In the genomic region with DNA sequence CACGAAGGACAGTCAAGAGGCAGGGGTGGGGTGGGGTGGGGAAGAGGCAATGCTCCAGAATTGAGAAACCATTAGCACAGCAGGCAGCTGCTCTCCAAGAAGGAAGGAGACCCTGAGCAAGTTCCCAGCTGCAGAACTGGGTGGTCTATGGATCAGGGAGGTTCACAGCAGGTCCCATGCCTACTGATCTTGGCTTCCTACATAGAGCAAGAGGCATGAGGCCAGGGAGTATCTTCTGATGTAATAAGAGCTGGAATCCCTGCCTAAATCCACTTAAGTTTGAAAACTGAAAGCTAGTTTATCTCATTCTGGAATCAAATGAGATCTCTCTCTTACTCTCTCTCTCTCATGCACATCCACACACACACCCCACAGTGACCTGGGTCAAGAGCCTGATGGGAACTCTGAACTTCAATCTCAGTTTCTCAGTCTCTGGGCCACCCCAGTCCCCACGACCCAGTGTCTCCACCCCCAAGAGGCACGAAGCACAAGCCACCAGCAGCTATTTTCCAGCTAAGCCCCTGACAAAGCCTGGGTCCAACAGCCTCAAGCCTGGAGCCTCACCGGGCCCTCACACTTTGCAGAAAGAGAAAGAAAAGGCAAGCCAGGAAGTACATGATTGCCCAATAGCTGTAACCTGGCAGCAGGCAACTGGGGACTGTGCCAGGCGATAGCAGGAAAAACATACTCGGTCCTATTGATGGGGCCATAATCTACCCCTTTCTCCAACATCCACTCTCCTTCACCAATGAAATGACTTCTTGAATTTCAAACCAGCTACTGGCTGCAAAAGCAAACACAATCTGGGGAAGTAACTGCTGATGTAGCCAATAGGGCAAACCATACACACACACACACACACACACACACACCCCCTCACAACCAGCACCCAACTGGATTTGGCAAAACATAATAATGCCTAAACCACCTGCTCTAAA, we compare ENCODE assay signal across 1 cellular context.
TF ChIP-seq lines count a peak whose summit lies in the region.

No MANE protein-coding gene starts in this region.

TF ChIP-seq in HepG2, 621 proteins besides CTCF, POLR2A, EP300 and RAD21 (continues in another document):
- TF ChIP-seq, protein P1, sequence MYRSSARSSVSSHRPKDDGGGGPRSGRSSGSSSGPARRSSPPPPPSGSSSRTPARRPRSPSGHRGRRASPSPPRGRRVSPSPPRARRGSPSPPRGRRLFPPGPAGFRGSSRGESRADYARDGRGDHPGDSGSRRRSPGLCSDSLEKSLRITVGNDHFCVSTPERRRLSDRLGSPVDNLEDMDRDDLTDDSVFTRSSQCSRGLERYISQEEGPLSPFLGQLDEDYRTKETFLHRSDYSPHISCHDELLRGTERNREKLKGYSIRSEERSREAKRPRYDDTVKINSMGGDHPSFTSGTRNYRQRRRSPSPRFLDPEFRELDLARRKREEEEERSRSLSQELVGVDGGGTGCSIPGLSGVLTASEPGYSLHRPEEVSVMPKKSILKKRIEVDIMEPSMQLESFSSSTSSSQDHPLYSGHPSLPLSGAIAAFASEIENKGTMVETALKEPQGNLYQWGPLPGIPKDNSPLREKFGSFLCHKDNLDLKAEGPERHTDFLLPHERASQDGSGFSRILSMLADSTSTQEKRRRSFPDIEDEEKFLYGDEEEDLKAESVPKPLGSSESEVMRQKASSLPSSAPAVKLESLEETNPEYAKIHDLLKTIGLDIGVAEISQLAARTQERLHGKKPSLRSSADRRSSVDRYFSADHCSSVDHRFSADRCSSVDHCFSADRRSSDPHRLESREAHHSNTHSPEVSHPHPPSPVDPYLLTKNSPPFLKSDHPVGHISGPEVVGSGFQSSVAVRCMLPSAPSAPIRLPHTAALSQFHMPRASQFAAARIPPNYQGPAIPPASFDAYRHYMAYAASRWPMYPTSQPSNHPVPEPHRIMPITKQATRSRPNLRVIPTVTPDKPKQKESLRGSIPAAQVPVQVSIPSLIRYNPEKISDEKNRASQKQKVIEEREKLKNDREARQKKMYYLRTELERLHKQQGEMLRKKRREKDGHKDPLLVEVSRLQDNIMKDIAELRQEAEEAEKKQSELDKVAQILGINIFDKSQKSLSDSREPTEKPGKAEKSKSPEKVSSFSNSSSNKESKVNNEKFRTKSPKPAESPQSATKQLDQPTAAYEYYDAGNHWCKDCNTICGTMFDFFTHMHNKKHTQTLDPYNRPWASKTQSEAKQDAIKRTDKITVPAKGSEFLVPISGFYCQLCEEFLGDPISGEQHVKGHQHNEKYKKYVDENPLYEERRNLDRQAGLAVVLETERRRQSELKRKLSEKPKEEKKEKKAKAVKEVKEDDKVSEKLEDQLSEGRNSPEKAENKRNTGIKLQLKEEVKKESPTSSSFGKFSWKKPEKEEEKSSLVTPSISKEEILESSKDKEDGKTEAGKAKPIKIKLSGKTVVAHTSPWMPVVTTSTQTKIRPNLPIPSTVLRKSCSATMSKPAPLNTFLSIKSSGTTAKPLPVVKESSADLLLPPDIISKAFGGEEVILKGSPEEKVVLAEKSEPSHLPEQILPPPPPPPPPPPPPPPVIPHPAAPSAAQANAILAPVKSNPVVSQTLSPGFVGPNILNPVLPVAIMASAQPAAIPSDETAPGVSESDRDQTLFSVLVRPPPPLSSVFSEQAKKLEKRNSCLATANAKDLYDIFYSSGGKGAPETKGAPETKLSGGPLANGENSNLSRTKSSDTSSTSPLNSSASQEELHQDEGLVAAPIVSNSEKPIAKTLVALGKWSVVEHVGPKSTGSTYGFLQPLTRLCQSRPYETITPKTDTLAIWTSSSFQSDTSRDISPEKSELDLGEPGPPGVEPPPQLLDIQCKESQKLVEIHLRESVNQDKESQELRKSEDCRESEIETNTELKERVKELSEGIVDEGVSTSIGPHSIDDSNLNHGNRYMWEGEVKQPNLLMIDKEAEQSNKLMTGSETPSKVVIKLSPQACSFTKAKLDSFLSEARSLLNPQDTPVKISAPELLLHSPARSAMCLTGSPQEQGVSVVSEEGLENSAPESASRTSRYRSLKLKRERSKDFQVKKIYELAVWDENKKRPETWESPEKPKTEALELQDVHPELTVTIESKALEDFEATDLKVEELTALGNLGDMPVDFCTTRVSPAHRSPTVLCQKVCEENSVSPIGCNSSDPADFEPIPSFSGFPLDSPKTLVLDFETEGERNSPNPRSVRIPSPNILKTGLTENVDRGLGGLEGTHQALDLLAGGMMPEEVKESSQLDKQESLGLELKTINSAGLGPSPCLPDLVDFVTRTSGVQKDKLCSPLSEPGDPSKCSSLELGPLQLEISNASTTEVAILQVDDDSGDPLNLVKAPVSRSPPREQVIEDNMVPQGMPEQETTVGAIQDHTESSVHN (CRISPR knock-in tag; IDR thresholded peaks at IDR 0.05): no peak
- TF ChIP-seq SOX6 (IDR thresholded peaks at IDR 0.05) (no peak), SOX6 (CRISPR knock-in tag; IDR thresholded peaks at IDR 0.05) (0 out of 2 replicates have a peak, but pooled peaks have one; percentile 19), KLF15 (CRISPR knock-in tag; IDR thresholded peaks at IDR 0.05; ENCODE audit: borderline replicate concordance) (no peak), PCBP1 (IDR thresholded peaks at IDR 0.05; ENCODE audit: borderline replicate concordance, low read depth, low read length) (no peak), ZNF20 (CRISPR knock-in tag; IDR thresholded peaks at IDR 0.05) (no peak), HOXA7 (CRISPR knock-in tag; IDR thresholded peaks at IDR 0.05) (no peak), RFX3 (CRISPR knock-in tag; IDR thresholded peaks at IDR 0.05) (peak; percentile 38; the same call in 1 of the 2 replicates), CEBPB (IDR thresholded peaks at IDR 0.05; ENCODE audit: borderline replicate concordance, low read depth, low read length) (peak; percentile 98), ZNF446 (CRISPR knock-in tag; IDR thresholded peaks at IDR 0.05) (no peak), ZNF124 (CRISPR knock-in tag; IDR thresholded peaks at IDR 0.05) (no peak), GFI1 (CRISPR knock-in tag; IDR thresholded peaks at IDR 0.05; ENCODE audit: borderline replicate concordance) (peak; percentile 97), ISL2 (CRISPR knock-in tag; IDR thresholded peaks at IDR 0.05) (0 out of 2 replicates have a peak, but pooled peaks have one; percentile 29), ZFP1 (CRISPR knock-in tag; IDR thresholded peaks at IDR 0.05) (no peak), ZNF10 (CRISPR knock-in tag; IDR thresholded peaks at IDR 0.05; ENCODE audit: borderline replicate concordance, low read depth) (no peak), NFKB2 (CRISPR knock-in tag; IDR thresholded peaks at IDR 0.05; ENCODE audit: borderline replicate concordance) (no peak), TMF1 (CRISPR knock-in tag; IDR thresholded peaks at IDR 0.05; ENCODE audit: low read depth) (no peak), ZNF781 (CRISPR knock-in tag; IDR thresholded peaks at IDR 0.05; ENCODE audit: borderline replicate concordance, not compliant biosample characterization) (no peak), RBFOX2 (IDR thresholded peaks at IDR 0.05; ENCODE audit: low read depth, low read length) (peak; percentile 24; the same call in 1 of the 2 replicates), KLF6 (CRISPR knock-in tag; IDR thresholded peaks at IDR 0.05) (no peak), ZNF660 (CRISPR knock-in tag; IDR thresholded peaks at IDR 0.05; ENCODE audit: borderline replicate concordance, low read depth) (no peak), HDAC2 (CRISPR knock-in tag; IDR thresholded peaks at IDR 0.05) (peak; percentile 68; the same call in 1 of the 2 replicates), ZBTB1 (CRISPR knock-in tag; IDR thresholded peaks at IDR 0.05; ENCODE audit: borderline replicate concordance) (no peak), FOSL2 (CRISPR knock-in tag; IDR thresholded peaks at IDR 0.05) (peak; percentile 50; the same call in 1 of the 2 replicates), ZMYM4 (CRISPR knock-in tag; IDR thresholded peaks at IDR 0.05) (no peak), MXI1 (IDR thresholded peaks at IDR 0.05; ENCODE audit: borderline replicate concordance, low read depth, low read length) (0 out of 3 replicates have a peak, but pooled peaks have one; percentile 17), ZNF160 (CRISPR knock-in tag; IDR thresholded peaks at IDR 0.05) (no peak), ZNF382 (CRISPR knock-in tag; IDR thresholded peaks at IDR 0.05; ENCODE audit: borderline replicate concordance) (no peak), ZNF883 (CRISPR knock-in tag; IDR thresholded peaks at IDR 0.05; ENCODE audit: not compliant biosample characterization) (no peak), SMYD3 (CRISPR knock-in tag; IDR thresholded peaks at IDR 0.05) (no peak)
- TF ChIP-seq, protein P2, sequence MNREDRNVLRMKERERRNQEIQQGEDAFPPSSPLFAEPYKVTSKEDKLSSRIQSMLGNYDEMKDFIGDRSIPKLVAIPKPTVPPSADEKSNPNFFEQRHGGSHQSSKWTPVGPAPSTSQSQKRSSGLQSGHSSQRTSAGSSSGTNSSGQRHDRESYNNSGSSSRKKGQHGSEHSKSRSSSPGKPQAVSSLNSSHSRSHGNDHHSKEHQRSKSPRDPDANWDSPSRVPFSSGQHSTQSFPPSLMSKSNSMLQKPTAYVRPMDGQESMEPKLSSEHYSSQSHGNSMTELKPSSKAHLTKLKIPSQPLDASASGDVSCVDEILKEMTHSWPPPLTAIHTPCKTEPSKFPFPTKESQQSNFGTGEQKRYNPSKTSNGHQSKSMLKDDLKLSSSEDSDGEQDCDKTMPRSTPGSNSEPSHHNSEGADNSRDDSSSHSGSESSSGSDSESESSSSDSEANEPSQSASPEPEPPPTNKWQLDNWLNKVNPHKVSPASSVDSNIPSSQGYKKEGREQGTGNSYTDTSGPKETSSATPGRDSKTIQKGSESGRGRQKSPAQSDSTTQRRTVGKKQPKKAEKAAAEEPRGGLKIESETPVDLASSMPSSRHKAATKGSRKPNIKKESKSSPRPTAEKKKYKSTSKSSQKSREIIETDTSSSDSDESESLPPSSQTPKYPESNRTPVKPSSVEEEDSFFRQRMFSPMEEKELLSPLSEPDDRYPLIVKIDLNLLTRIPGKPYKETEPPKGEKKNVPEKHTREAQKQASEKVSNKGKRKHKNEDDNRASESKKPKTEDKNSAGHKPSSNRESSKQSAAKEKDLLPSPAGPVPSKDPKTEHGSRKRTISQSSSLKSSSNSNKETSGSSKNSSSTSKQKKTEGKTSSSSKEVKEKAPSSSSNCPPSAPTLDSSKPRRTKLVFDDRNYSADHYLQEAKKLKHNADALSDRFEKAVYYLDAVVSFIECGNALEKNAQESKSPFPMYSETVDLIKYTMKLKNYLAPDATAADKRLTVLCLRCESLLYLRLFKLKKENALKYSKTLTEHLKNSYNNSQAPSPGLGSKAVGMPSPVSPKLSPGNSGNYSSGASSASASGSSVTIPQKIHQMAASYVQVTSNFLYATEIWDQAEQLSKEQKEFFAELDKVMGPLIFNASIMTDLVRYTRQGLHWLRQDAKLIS (CRISPR knock-in tag; IDR thresholded peaks at IDR 0.05): no peak
- TF ChIP-seq, protein P3, sequence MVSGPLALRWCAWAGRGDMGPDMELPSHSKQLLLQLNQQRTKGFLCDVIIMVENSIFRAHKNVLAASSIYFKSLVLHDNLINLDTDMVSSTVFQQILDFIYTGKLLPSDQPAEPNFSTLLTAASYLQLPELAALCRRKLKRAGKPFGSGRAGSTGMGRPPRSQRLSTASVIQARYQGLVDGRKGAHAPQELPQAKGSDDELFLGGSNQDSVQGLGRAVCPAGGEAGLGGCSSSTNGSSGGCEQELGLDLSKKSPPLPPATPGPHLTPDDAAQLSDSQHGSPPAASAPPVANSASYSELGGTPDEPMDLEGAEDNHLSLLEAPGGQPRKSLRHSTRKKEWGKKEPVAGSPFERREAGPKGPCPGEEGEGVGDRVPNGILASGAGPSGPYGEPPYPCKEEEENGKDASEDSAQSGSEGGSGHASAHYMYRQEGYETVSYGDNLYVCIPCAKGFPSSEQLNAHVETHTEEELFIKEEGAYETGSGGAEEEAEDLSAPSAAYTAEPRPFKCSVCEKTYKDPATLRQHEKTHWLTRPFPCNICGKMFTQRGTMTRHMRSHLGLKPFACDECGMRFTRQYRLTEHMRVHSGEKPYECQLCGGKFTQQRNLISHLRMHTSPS (CRISPR knock-in tag; IDR thresholded peaks at IDR 0.05; ENCODE audit: low read depth): peak; percentile 85
- TF ChIP-seq, protein P4, sequence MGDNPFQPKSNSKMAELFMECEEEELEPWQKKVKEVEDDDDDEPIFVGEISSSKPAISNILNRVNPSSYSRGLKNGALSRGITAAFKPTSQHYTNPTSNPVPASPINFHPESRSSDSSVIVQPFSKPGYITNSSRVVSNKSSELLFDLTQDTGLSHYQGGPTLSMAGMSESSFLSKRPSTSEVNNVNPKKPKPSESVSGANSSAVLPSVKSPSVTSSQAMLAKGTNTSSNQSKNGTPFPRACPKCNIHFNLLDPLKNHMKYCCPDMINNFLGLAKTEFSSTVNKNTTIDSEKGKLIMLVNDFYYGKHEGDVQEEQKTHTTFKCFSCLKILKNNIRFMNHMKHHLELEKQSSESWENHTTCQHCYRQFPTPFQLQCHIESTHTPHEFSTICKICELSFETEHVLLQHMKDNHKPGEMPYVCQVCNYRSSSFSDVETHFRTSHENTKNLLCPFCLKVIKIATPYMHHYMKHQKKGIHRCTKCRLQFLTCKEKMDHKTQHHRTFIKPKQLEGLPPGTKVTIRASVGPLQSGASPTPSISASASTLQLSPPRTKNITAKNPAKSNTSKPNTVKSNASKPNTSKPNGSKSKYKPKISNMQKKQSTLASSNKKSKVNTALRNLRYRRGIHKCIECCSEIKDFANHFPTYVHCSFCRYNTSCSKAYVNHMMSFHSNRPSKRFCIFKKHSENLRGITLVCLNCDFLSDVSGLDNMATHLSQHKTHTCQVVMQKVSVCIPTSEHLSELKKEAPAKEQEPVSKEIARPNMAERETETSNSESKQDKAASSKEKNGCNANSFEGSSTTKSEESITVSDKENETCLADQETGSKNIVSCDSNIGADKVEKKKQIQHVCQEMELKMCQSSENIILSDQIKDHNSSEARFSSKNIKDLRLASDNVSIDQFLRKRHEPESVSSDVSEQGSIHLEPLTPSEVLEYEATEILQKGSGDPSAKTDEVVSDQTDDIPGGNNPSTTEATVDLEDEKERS (CRISPR knock-in tag; IDR thresholded peaks at IDR 0.05): no peak
